Comparison of ENCODE assay signal across 13 cellular contexts in genomic region chr14:20757963-20758362, GRCh38. TPM values are rescaled to one million over a fixed set of nuclear protein-coding genes. Genes with fewer than 3 reads are reported as not detected.
DNase-seq lines count a peak whose midpoint lies in the region; ATAC-seq, FAIRE-seq and TF ChIP-seq lines count a peak whose summit lies in the region.
"Had no signal": no experiment of that assay in that cellular context is flagged by ENCODE, and none has a peak within 500 bp of the region (broad histone marks: within the 10 kb centered on the region; RNA-seq: fewer than 3 reads in every experiment).

No MANE protein-coding gene starts in this region.

- peak; percentile 22; the same call in 1 of the 3 replicates for TF ChIP-seq CTCF in A549 (IDR thresholded peaks at IDR 0.05)
- TF ChIP-seq CTCF in WTC11 (IDR thresholded peaks at IDR 0.05), result 0 out of 2 replicates have a peak, but pooled peaks have one; percentile 28

- no peak overlapping the region for H3K27ac ChIP-seq in A549
- H3K27ac ChIP-seq: thoracic aorta had no signal

- no peak for TF ChIP-seq EP300 in A549 (IDR thresholded peaks at IDR 0.05)

- no peak overlapping the region for H3K4me2 ChIP-seq in A549

- peaks cover 6% of the 10 kb centered on the region for H3K36me3 Mint-ChIP-seq in WTC11

- TF ChIP-seq RAD21 in A549 (conservative IDR thresholded peaks at IDR 0.05 in 1 of 2, IDR thresholded peaks at IDR 0.05 in 1 of 2), result peak in 1 of 2 experiments; percentile 20; a peak in 1 of 5 replicates

- FAIRE-seq in A549 (lab: Jason Lieb, UNC), result no peak

- H3K27ac Mint-ChIP-seq in WTC11, result no peak overlapping the region

- H3K36me3 ChIP-seq in H7 (replicated peaks; ENCODE audit: control insufficient read depth, insufficient read depth, low read length), result no peaks in the 10 kb centered on the region
- H3K36me3 ChIP-seq: HAP-1, thoracic aorta had no signal

- peaks cover 6% of the 10 kb centered on the region for H3K9me3 Mint-ChIP-seq in WTC11

- peaks cover 2% of the 10 kb centered on the region; the same call in 2 of the 3 replicates for H3K9me3 ChIP-seq in A549
- H3K9me3 ChIP-seq: HAP-1, thoracic aorta had no signal

- no peak for DNase-seq in A549 (ENCODE audit: low read depth in 1 of 2, low spot score in 1 of 2)
- DNase-seq in H7, result peak; percentile 45
- peak; percentile 57 for DNase-seq in WTC11 (ENCODE audit: low spot score)
- DNase-seq in iPS-NIHi11 (ENCODE audit: low spot score), result peak; percentile 64
- no peak for DNase-seq in NCI-H2107 (lab: John Stamatoyannopoulos, UW)
- no peak for DNase-seq in cerebellar nuclear complex (lab: John Stamatoyannopoulos, UW)

- ATAC-seq in A549 (no peak), WTC11 (peak; percentile 76), HG02798 (IDR thresholded peaks at IDR 0.05; ENCODE audit: poor library complexity, unreplicated experiment) (no peak), GM21381 (IDR thresholded peaks at IDR 0.05; ENCODE audit: unreplicated experiment) (no peak)

- peaks cover 4% of the 10 kb centered on the region for H3K27me3 Mint-ChIP-seq in WTC11 (ENCODE audit: low read depth)

- CTCF ChIA-PET in A549 (lab: Yijun Ruan, JAX), result interaction anchor here (0.6 to 1.7 kb wide), 8 partner anchors 11 to 130 kb away, joined by 3 to 5 read pairs (median 3); no protein-coding TSS in a partner anchor
- CTCF ChIA-PET in WTC11 (lab: Charles Lee), result interaction anchor here (0.5 to 2.6 kb wide), 34 partner anchors 9 to 282 kb away, joined by 3 to 22 read pairs (median 6); partner anchors contain the start of genes EDDM3A, RNASE4 and RNASE6

- no peaks in the 10 kb centered on the region for H3K4me1 ChIP-seq in A549
- H3K4me1 ChIP-seq: Caco-2, HAP-1 had no signal

- H3K4me3 ChIP-seq in A549 (no peak overlapping the region), H7 (ENCODE audit: insufficient read depth, low read depth, low read length) (no peak overlapping the region)
- H3K4me3 ChIP-seq: HAP-1, thoracic aorta had no signal

- no peak for TF ChIP-seq POLR2A in A549 (IDR thresholded peaks at IDR 0.05; ENCODE audit: low read length)

- 19% methylated on average over 4 of the region's 4 CpGs for WGBS in A549 (ENCODE audit: missing lambda C conversion rate)

- POLR2A ChIA-PET in A549 (lab: Yijun Ruan, JAX), result no interaction called here
- POLR2A ChIA-PET in WTC11 (lab: Charles Lee), result no interaction called here

- no peaks in the 10 kb centered on the region for H3K27me3 ChIP-seq in H7 (ENCODE audit: control insufficient read depth, insufficient read depth, low read length)

- H3K4me3 Mint-ChIP-seq in WTC11, result no peak overlapping the region

- H3K4me1 Mint-ChIP-seq in WTC11, result peaks cover 26% of the 10 kb centered on the region

TF ChIP-seq in A549, 52 proteins besides CTCF, POLR2A, EP300 and RAD21 (continues in another document):
- TF ChIP-seq EHF (CRISPR knock-in tag; IDR thresholded peaks at IDR 0.05) (no peak), JUN (IDR thresholded peaks at IDR 0.05) (no peak), REST (IDR thresholded peaks at IDR 0.05) (no peak)

TF ChIP-seq in WTC11, 78 proteins besides CTCF, POLR2A, EP300 and RAD21 (continues in another document):
- TF ChIP-seq AFF4 (CRISPR knock-in tag; IDR thresholded peaks at IDR 0.05; ENCODE audit: borderline replicate concordance) (no peak), PRDM15 (CRISPR knock-in tag; IDR thresholded peaks at IDR 0.05) (no peak)

RNA-seq across cellular contexts. Expression of gene EDDM3B, which starts 10.2 kb away (rescaled TPM):
- polyA plus RNA-seq in A549 (2011; rRNA removed) (not detected in 2 replicates), A549 (2017; fragmentation: RNase III; extraction: RNeasy Plus Mini Kit Qiagen cat#74134 plus additional on column Dnase treatment) (not detected in 3 replicates)
- not detected in 2 replicates for polyA plus RNA-seq in A549 (2012; cell fraction: cytosol; rRNA removed)
- polyA plus RNA-seq in A549 (2012; cell fraction: nucleus; rRNA removed), result not detected in 2 replicates
- not detected in 2 replicates for polyA minus RNA-seq in A549 (2011; rRNA and poly(A)+ RNA removed)
- total RNA-seq in H7 (2014; rRNA removed; shearing (Covaris generic)), result not detected in 2 replicates
- total RNA-seq in WTC11 (2021), result not detected in 3 replicates
- total RNA-seq: Caco-2, fibroblast of villous mesenchyme, renal cortical epithelial cell, thoracic aorta had no signal

RNA-seq across cellular contexts. Expression of gene EDDM3A, which starts 12.3 kb away (rescaled TPM):
- polyA plus RNA-seq in A549 (2011; rRNA removed), result not detected in 2 replicates
- polyA plus RNA-seq in A549 (2012; cell fraction: cytosol; rRNA removed), result not detected in 2 replicates
- polyA plus RNA-seq in A549 (2012; cell fraction: nucleus; rRNA removed), result not detected in 2 replicates
- polyA plus RNA-seq in A549 (2017; fragmentation: RNase III; extraction: RNeasy Plus Mini Kit Qiagen cat#74134 plus additional on column Dnase treatment), result not detected in 3 replicates
- not detected in 2 replicates for polyA minus RNA-seq in A549 (2011; rRNA and poly(A)+ RNA removed)
- total RNA-seq in H7 (2014; rRNA removed; shearing (Covaris generic)), result not detected in 2 replicates
- 0.20 TPM in 1 of 3 replicates, not detected in the others for total RNA-seq in WTC11 (2021)
- total RNA-seq: Caco-2, fibroblast of villous mesenchyme, renal cortical epithelial cell, thoracic aorta had no signal

RNA-seq across cellular contexts. Expression of gene RNASE6, which starts 23.1 kb away (rescaled TPM):
- polyA plus RNA-seq in A549 (2011; rRNA removed), result not detected in 2 replicates
- polyA plus RNA-seq in A549 (2012; cell fraction: cytosol; rRNA removed), result not detected in 2 replicates
- polyA plus RNA-seq in A549 (2012; cell fraction: nucleus; rRNA removed), result not detected in 2 replicates
- not detected in 3 replicates for polyA plus RNA-seq in A549 (2017; fragmentation: RNase III; extraction: RNeasy Plus Mini Kit Qiagen cat#74134 plus additional on column Dnase treatment)
- polyA minus RNA-seq in A549 (2011; rRNA and poly(A)+ RNA removed), result not detected in 2 replicates
- total RNA-seq in H7 (2014; rRNA removed; shearing (Covaris generic)), result 0.66 and 0.92 TPM in 2 replicates
- total RNA-seq in WTC11 (2021), result 0.18 to 0.37 TPM (median 0.18 TPM) in 3 replicates
- total RNA-seq: Caco-2, fibroblast of villous mesenchyme, renal cortical epithelial cell had no signal

RNA-seq across cellular contexts. Expression of gene RNASE1, which starts 44.7 kb away (rescaled TPM):
- polyA plus RNA-seq in A549 (2011; rRNA removed) (0.98 and 1.1 TPM in 2 replicates), A549 (2017; fragmentation: RNase III; extraction: RNeasy Plus Mini Kit Qiagen cat#74134 plus additional on column Dnase treatment) (0.13 to 0.55 TPM (median 0.16 TPM) in 3 replicates)
- polyA plus RNA-seq in A549 (2012; cell fraction: cytosol; rRNA removed), result 0.54 and 0.57 TPM in 2 replicates
- polyA plus RNA-seq in A549 (2012; cell fraction: nucleus; rRNA removed), result 0.26 and 0.66 TPM in 2 replicates
- 0.19 and 2.5 TPM in 2 replicates for polyA minus RNA-seq in A549 (2011; rRNA and poly(A)+ RNA removed)
- 72.7 and 124 TPM in 2 replicates for total RNA-seq in H7 (2014; rRNA removed; shearing (Covaris generic))
- 3.4 to 6.2 TPM (median 4.7 TPM) in 3 replicates for total RNA-seq in WTC11 (2021)
- total RNA-seq: fibroblast of villous mesenchyme, renal cortical epithelial cell had no signal

Comparison
In these comparisons a context has a peak if more than half of its experiments do, and no peak if none do; other contexts are left out.
1. DNase-seq: peak in H7 (single experiment), WTC11 (single experiment) and iPS-NIHi11 (single experiment); none in A549 (0 of 2), NCI-H2107 (single experiment) and cerebellar nuclear complex (0 of 2).
2. Of the 8 proteins assayed by ChIP-seq in both WTC11 and A549: peak only in WTC11: none; only in A549: none; in both: CTCF; in neither: 7.